Comparison of ENCODE assay signal across 17 cellular contexts in the genomic region with DNA sequence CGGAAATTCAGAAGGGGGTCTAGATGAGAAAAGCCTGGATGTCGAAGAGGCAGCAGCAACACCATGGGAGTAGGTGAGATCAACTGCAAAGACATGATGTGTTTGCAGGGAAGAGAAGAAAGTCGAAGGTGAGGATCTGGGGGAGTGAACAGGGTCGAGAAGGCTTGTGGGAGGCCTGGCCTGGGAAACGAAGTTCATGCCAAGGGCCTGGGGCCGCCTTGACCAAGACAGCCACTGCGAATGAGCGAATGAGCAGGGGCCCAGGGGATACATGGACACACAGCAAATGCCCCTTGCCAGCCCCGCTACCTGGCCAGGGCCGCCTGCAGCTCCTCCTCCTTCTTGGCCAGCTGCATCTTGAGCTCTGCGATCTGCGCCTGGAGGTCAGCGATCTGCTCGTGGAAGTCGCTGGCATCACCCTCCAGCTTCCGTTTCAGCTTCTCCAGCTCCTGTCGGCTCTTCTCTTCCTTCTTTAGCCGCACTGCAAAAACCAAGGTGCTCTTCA.
DNase-seq lines count a peak whose midpoint lies in the region; ATAC-seq and TF ChIP-seq lines count a peak whose summit lies in the region.
"Had no signal": no experiment of that assay in that cellular context is flagged by ENCODE, and none has a peak within 500 bp of the region (broad histone marks: within the 10 kb centered on the region; RNA-seq: fewer than 3 reads in every experiment).

No MANE protein-coding gene starts in this region.

- H3K27ac ChIP-seq in BLaER1 (no peak overlapping the region), HEK293 (ENCODE audit: extremely low read depth, low read depth, low read length) (no peak overlapping the region), gastroesophageal sphincter (peak overlapping the region in 3 of 4 donors; percentile 16 to 62 (median 45)), stomach smooth muscle (ENCODE audit: low read length) (peak overlapping the region; percentile 41)
- H3K27ac ChIP-seq: C4-2B had no signal

- ATAC-seq in gastroesophageal sphincter (no peak), GM19452 (IDR thresholded peaks at IDR 0.05; ENCODE audit: unreplicated experiment) (no peak)
- ATAC-seq: K562 had no signal

- TF ChIP-seq POLR2A in gastroesophageal sphincter (IDR thresholded peaks at IDR 0.05) = no peak

- CTCF ChIA-PET in HEK293 (lab: Yijun Ruan, JAX) = no interaction called here

- H3K4me2 ChIP-seq in BLaER1 = peak overlapping the region; percentile 79

- H3K9ac ChIP-seq in BLaER1 (no peak overlapping the region), stomach smooth muscle (ENCODE audit: low read length in 2 of 2) (no peak overlapping the region)

- peaks cover 51% of the 10 kb centered on the region for H3K4me1 ChIP-seq in BLaER1
- no peaks in the 10 kb centered on the region for H3K4me1 ChIP-seq in HEK293 (ENCODE audit: control insufficient read depth, insufficient read depth, low read length)
- peaks cover 0 to 64% (median 0%) of the 10 kb centered on the region in 3 donors for H3K4me1 ChIP-seq in gastroesophageal sphincter
- peaks cover 36% of the 10 kb centered on the region for H3K4me1 ChIP-seq in stomach smooth muscle (ENCODE audit: control insufficient read depth, insufficient read depth, low read length)

- TF ChIP-seq CTCF in HEK293 (tag by site-specific recombination; IDR thresholded peaks at IDR 0.05) (no peak), gastroesophageal sphincter (IDR thresholded peaks at IDR 0.05) (no peak)

- H3K4me3 ChIP-seq in BLaER1 (peak overlapping the region; percentile 12; the same call in 1 of the 2 replicates), HEK293 (ENCODE audit: low read depth, low read length) (no peak overlapping the region), gastroesophageal sphincter (no peak overlapping the region), stomach smooth muscle (ENCODE audit: low read length in 2 of 2) (no peak overlapping the region)
- H3K4me3 ChIP-seq: K562 had no signal

- no peak for TF ChIP-seq EP300 in gastroesophageal sphincter (IDR thresholded peaks at IDR 0.05)

- no peaks in the 10 kb centered on the region for H4K20me1 ChIP-seq in BLaER1

- H3K27me3 ChIP-seq in BLaER1 (no peaks in the 10 kb centered on the region), gastroesophageal sphincter (no peaks in the 10 kb centered on the region), stomach smooth muscle (ENCODE audit: control insufficient read depth in 1 of 2, insufficient read depth in 2 of 2, low read length in 2 of 2) (no peaks in the 10 kb centered on the region)

- DNase-seq in NCI-H1694 treated with DMSO at 0.1 percent for 48 hours (lab: John Stamatoyannopoulos, UW) (no peak), iPS-NIHi11 (ENCODE audit: low spot score) (no peak)
- DNase-seq: 8988T; CD4-positive, alpha-beta memory T cell; DMS153; DMS79; GDM1; HCEC 1CT; HFFc6; IMR-90 had no signal

- 55 to 70% methylated on average over 14 to 18 of the region's 18 CpGs for WGBS in gastroesophageal sphincter (ENCODE audit: low coverage in 1 of 2), 2 donors

- POLR2A ChIA-PET in HEK293 (lab: Yijun Ruan, JAX) = no interaction called here

- H3K9me3 ChIP-seq in BLaER1 (peaks cover 6% of the 10 kb centered on the region; the same call in 1 of the 2 replicates), HEK293 (ENCODE audit: control insufficient read depth, insufficient read depth, low read depth, low read length) (no peaks in the 10 kb centered on the region), gastroesophageal sphincter (no peaks in the 10 kb centered on the region), stomach smooth muscle (ENCODE audit: control insufficient read depth in 2 of 2, low read length in 2 of 2) (no peaks in the 10 kb centered on the region)

- H3K36me3 ChIP-seq in BLaER1 (peaks cover 28% of the 10 kb centered on the region), HEK293 (ENCODE audit: control insufficient read depth in 2 of 2, insufficient read depth in 1 of 2, low read length in 2 of 2) (peaks cover 0 to 2% of the 10 kb centered on the region in 2 experiments; a peak in 1 of 3 replicates), gastroesophageal sphincter (peaks cover 7 to 100% of the 10 kb centered on the region in 2 donors), stomach smooth muscle (ENCODE audit: control insufficient read depth in 2 of 2, insufficient read depth in 2 of 2, low read length in 2 of 2) (peaks cover 81 to 86% of the 10 kb centered on the region in 2 donors)

TF ChIP-seq in HEK293, 187 proteins besides CTCF, POLR2A, EP300 and RAD21:
- TF ChIP-seq ZNF623 (tag by site-specific recombination; IDR thresholded peaks at IDR 0.05) = peak; percentile 63
- TF ChIP-seq, protein P1, sequence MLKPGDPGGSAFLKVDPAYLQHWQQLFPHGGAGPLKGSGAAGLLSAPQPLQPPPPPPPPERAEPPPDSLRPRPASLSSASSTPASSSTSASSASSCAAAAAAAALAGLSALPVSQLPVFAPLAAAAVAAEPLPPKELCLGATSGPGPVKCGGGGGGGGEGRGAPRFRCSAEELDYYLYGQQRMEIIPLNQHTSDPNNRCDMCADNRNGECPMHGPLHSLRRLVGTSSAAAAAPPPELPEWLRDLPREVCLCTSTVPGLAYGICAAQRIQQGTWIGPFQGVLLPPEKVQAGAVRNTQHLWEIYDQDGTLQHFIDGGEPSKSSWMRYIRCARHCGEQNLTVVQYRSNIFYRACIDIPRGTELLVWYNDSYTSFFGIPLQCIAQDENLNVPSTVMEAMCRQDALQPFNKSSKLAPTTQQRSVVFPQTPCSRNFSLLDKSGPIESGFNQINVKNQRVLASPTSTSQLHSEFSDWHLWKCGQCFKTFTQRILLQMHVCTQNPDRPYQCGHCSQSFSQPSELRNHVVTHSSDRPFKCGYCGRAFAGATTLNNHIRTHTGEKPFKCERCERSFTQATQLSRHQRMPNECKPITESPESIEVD (tag by site-specific recombination; IDR thresholded peaks at IDR 0.05) = no peak
TF ChIP-seq in HEK293: peak in this region for 1.

Comparison
In these comparisons a context has a peak if more than half of its experiments do, and no peak if none do; other contexts are left out.
1. H3K27ac ChIP-seq: peak in gastroesophageal sphincter (3 of 4) and stomach smooth muscle (single experiment); none in BLaER1 (single experiment) and HEK293 (single experiment).